In the genomic region with DNA sequence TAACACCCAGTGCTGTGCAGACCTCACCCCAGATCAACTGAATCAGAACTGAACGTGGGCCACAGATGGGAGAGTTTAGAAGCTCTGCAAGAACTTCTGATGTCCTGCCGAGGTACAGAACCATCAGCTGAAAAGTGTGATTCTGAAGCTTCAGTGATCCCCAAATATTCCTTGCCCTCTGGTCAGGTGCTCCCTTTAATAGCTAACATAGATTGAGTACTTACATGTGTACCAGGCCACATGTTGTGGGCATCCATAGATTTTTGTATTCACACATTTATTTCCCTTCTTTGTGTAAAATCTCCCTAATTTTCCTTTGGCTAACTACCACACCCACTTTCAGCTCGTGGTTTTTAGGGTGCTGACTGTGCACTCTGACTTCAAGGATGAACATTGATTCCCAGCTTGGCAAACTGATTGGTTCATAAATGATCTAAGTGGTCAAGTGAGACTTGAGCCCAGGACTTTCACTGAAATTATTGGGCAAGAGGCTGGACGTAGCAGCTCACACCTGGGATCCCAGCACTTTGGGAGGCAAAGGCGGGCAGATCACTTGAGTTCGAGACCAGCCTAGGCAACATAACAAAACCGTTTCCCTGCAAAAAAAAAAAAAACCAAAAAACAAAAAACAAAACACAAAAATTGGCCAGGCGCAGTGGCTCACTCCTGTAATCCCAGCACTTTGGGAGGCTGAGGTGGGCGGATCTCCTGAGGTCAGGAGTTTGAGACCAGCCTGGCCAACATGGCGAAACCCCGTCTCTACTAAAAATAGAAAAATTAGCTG, we compare ENCODE assay signal across 20 cellular contexts.
A peak's percentile ranks its signal among the peaks of the same experiment; 100 is the strongest.
DNase-seq lines count a peak whose midpoint lies in the region; ATAC-seq, FAIRE-seq and TF ChIP-seq lines count a peak whose summit lies in the region.
"Had no signal": no experiment of that assay in that cellular context is flagged by ENCODE, and none has a peak within 500 bp of the region (broad histone marks: within the 10 kb centered on the region; RNA-seq: fewer than 3 reads in every experiment).

No MANE protein-coding gene starts in this region.

- H3K79me2 ChIP-seq in keratinocyte (ENCODE audit: control insufficient read depth, insufficient read depth, low read length), result no peaks in the 10 kb centered on the region

- H3K9ac ChIP-seq in keratinocyte (ENCODE audit: control insufficient read depth, extremely low read depth, insufficient read depth, low read length), result peak overlapping the region; percentile 48

- H3K4me2 ChIP-seq in keratinocyte (ENCODE audit: control insufficient read depth, extremely low read depth, insufficient read depth, low read depth, low read length), result no peak overlapping the region

- FAIRE-seq in keratinocyte (lab: Jason Lieb, UNC), result no peak
- FAIRE-seq: frontal cortex, G401.6, GM12891 had no signal

- intact Hi-C loops in right cardiac atrium (cut with DNase I) (no loop called here), mucosa of descending colon (cut with DNase I, micrococcal nuclease) (no loop called here)

- ATAC-seq in right cardiac atrium, result no peak
- no peak for ATAC-seq in RWPE2 (ENCODE audit: low read depth)
- no peak for ATAC-seq in GM18870 (IDR thresholded peaks at IDR 0.05; ENCODE audit: unreplicated experiment)
- ATAC-seq in mucosa of descending colon, result no peak
- ATAC-seq: stimulated activated naive CD8-positive, alpha-beta T cell treated with anti-CD3 and anti-CD28 coated beads, Interleukin-15, amount 100 ng/mL, for 72 hours had no signal

- H2AFZ ChIP-seq in keratinocyte (ENCODE audit: control insufficient read depth, low read length), result no peak overlapping the region

- DNase-seq in right atrium auricular region (ENCODE audit: low spot score) (peak; percentile 44), right cardiac atrium (no peak), RWPE2 (ENCODE audit: low spot score) (no peak), keratinocyte (ENCODE audit: low read depth, low spot score) (no peak), KBM-7 (no peak), KG1 (lab: John Stamatoyannopoulos, UW) (no peak), mucosa of descending colon (no peak)
- DNase-seq: brain microvascular endothelial cell; DMS 273 treated with DMSO at 0.1 percent for 48 hours; Karpas-422; mesendoderm; NCI-H1092; NCI-H524 treated with DMSO at 0.1 percent for 48 hours; stimulated activated naive CD8-positive, alpha-beta T cell treated with anti-CD3 and anti-CD28 coated beads, Interleukin-15, amount 100 ng/mL, for 72 hours had no signal

- dilution Hi-C loops in keratinocyte (cut with MboI; ENCODE audit: extremely low pct_ligation_motif_present, low sequenced_read_pairs), result no loop called here

- H3K27me3 ChIP-seq in right atrium auricular region, result no peaks in the 10 kb centered on the region
- no peaks in the 10 kb centered on the region for H3K27me3 ChIP-seq in right cardiac atrium (ENCODE audit: control insufficient read depth, insufficient read depth)
- H3K27me3 ChIP-seq in RWPE2 (ENCODE audit: insufficient read depth, poor library complexity, severe bottlenecking), result no peaks in the 10 kb centered on the region
- H3K27me3 ChIP-seq in keratinocyte (ENCODE audit: control insufficient read depth, extremely low read depth, insufficient read depth, low read length), result no peaks in the 10 kb centered on the region
- H3K27me3 ChIP-seq: brain microvascular endothelial cell had no signal

- WGBS in right cardiac atrium, result 92% methylated on average over 11 of the region's 11 CpGs

- H3K27ac ChIP-seq in right atrium auricular region, result no peak overlapping the region
- H3K27ac ChIP-seq in right cardiac atrium (ENCODE audit: low read length), result no peak overlapping the region
- peak overlapping the region; percentile 91 for H3K27ac ChIP-seq in RWPE2 (ENCODE audit: poor library complexity, severe bottlenecking)
- peak overlapping the region; percentile 98 for H3K27ac ChIP-seq in keratinocyte (ENCODE audit: control insufficient read depth, insufficient read depth, low read length)
- H3K27ac ChIP-seq: coronary artery had no signal

- H3K36me3 ChIP-seq in right atrium auricular region (no peaks in the 10 kb centered on the region), RWPE2 (ENCODE audit: low read depth) (no peaks in the 10 kb centered on the region), keratinocyte (ENCODE audit: control insufficient read depth in 2 of 2, extremely low read depth in 1 of 2, insufficient read depth in 2 of 2, low read length in 2 of 2) (no peaks in the 10 kb centered on the region), mucosa of descending colon (ENCODE audit: low read depth) (no peaks in the 10 kb centered on the region)
- H3K36me3 ChIP-seq: brain microvascular endothelial cell, HAP-1 had no signal

- in situ Hi-C loops in KBM-7 (cut with MboI; ENCODE audit: low pct_unique_long_range_greater_than_20kb, low sequenced_read_pairs), result no loop called here

- H3K9me1 ChIP-seq in keratinocyte (ENCODE audit: control insufficient read depth, extremely low read depth, insufficient read depth, low read length), result no peaks in the 10 kb centered on the region

- H3K4me3 ChIP-seq in right atrium auricular region (no peak overlapping the region), right cardiac atrium (ENCODE audit: low read length) (no peak overlapping the region), RWPE2 (ENCODE audit: severe bottlenecking) (no peak overlapping the region), keratinocyte (ENCODE audit: control insufficient read depth in 2 of 3, extremely low read depth in 1 of 3, insufficient read depth in 2 of 3, low read depth in 1 of 3, low read length in 3 of 3) (no peak overlapping the region), mucosa of descending colon (no peak overlapping the region)
- H3K4me3 ChIP-seq: coronary artery, HAP-1 had no signal

- no peaks in the 10 kb centered on the region for H3K9me3 ChIP-seq in right atrium auricular region
- no peaks in the 10 kb centered on the region for H3K9me3 ChIP-seq in right cardiac atrium (ENCODE audit: control insufficient read depth, low read length)
- no peaks in the 10 kb centered on the region for H3K9me3 ChIP-seq in RWPE2 (ENCODE audit: severe bottlenecking)
- no peaks in the 10 kb centered on the region for H3K9me3 ChIP-seq in keratinocyte (ENCODE audit: control insufficient read depth, low read depth, low read length)
- no peaks in the 10 kb centered on the region for H3K9me3 ChIP-seq in mucosa of descending colon
- H3K9me3 ChIP-seq: HAP-1 had no signal

- no peak for TF ChIP-seq CTCF in right atrium auricular region (IDR thresholded peaks at IDR 0.05)
- no peak for TF ChIP-seq CTCF in RWPE2 (IDR thresholded peaks at IDR 0.05; ENCODE audit: poor library complexity, severe bottlenecking)
- no peak for TF ChIP-seq CTCF in keratinocyte (optimal IDR thresholded peaks at IDR 0.05 in 1 of 3, IDR thresholded peaks at IDR 0.05 in 1 of 3, conservative IDR thresholded peaks at IDR 0.05 in 1 of 3; ENCODE audit: extremely low read depth in 1 of 3, insufficient read depth in 2 of 3, low read length in 3 of 3)
- no peak for TF ChIP-seq CTCF in mucosa of descending colon (IDR thresholded peaks at IDR 0.05)

- no peaks in the 10 kb centered on the region for H4K20me1 ChIP-seq in keratinocyte (ENCODE audit: control insufficient read depth, extremely low read depth, insufficient read depth, low read length)

- H3K4me1 ChIP-seq in right atrium auricular region, result no peaks in the 10 kb centered on the region
- H3K4me1 ChIP-seq in right cardiac atrium (ENCODE audit: control insufficient read depth, insufficient read depth, low read length), result no peaks in the 10 kb centered on the region
- H3K4me1 ChIP-seq in RWPE2 (ENCODE audit: insufficient read depth, poor library complexity, severe bottlenecking), result peaks cover 33% of the 10 kb centered on the region
- H3K4me1 ChIP-seq in keratinocyte (ENCODE audit: control insufficient read depth, extremely low read depth, insufficient read depth, low read length), result peaks cover 33% of the 10 kb centered on the region
- H3K4me1 ChIP-seq in mucosa of descending colon (ENCODE audit: low read depth), result peaks cover 9% of the 10 kb centered on the region

Comparison
In these comparisons a context has a peak if more than half of its experiments do, and no peak if none do; other contexts are left out.
1. H3K27ac ChIP-seq: peak in RWPE2 (single experiment) and keratinocyte (single experiment); none in right atrium auricular region (0 of 2) and right cardiac atrium (single experiment).